Comparison of ENCODE assay signal across 25 cellular contexts in genomic region chr10:30476511-30476910, GRCh38.
"Had no signal": no experiment of that assay in that cellular context is flagged by ENCODE, and none has a peak within 500 bp of the region (broad histone marks: within the 10 kb centered on the region; RNA-seq: fewer than 3 reads in every experiment).

No MANE protein-coding gene starts in this region.

- H3K36me3 Mint-ChIP-seq: activated CD4-positive, alpha-beta memory T cell treated with anti-CD3 and anti-CD28 coated beads for 36 hours; IgD-negative memory B cell had no signal

- H3K36me3 ChIP-seq: ascending aorta, SJSA1 had no signal

- H3K27ac Mint-ChIP-seq: activated CD4-positive, alpha-beta memory T cell treated with anti-CD3 and anti-CD28 coated beads for 36 hours; activated naive CD4-positive, alpha-beta T cell treated with anti-CD3 and anti-CD28 coated beads, Interleukin-2, amount 50 U/mL, for 72 hours; activated naive CD8-positive, alpha-beta T cell treated with anti-CD3 and anti-CD28 coated beads, Interleukin-2, amount 50 U/mL, for 24 hours; IgD-negative memory B cell; T-helper 1 cell treated with Interleukin-12 subunit alpha and Interleukin-12 subunit beta and Interleukin-4 antibody, amounts not matched to agents 30 μg/mL and 1 μg/mL, for 36 hours; WTC11 had no signal

- H3K9me3 ChIP-seq: ascending aorta, body of pancreas, SJSA1 had no signal

- H3K9me3 Mint-ChIP-seq: activated T-cell treated with anti-CD3 and anti-CD28 coated beads, Interleukin-2, amount 50 U/mL, for 4 hours had no signal

- H3K27ac ChIP-seq: ascending aorta, body of pancreas, SJSA1 had no signal

- H3K4me3 ChIP-seq: ascending aorta, body of pancreas, SJSA1 had no signal

- H3K4me1 ChIP-seq: ascending aorta, body of pancreas, SJSA1 had no signal

- H3K4me3 Mint-ChIP-seq: activated CD4-positive, alpha-beta memory T cell treated with anti-CD3 and anti-CD28 coated beads for 36 hours; activated naive CD8-positive, alpha-beta T cell treated with anti-CD3 and anti-CD28 coated beads, Interleukin-2, amount 50 U/mL, for 24 hours; activated T-cell treated with anti-CD3 and anti-CD28 coated beads, Interleukin-2, amount 50 U/mL, for 4 hours; IgD-negative memory B cell; T-helper 1 cell treated with Interleukin-12 subunit alpha and Interleukin-12 subunit beta and Interleukin-4 antibody, amounts not matched to agents 30 μg/mL and 1 μg/mL, for 36 hours; WTC11 had no signal

- DNase-seq: activated CD4-positive, alpha-beta memory T cell treated with anti-CD3 and anti-CD28 coated beads for 36 hours; activated CD4-positive, alpha-beta T cell treated with anti-CD3 and anti-CD28 coated beads for 48 hours; activated CD4-positive, CD25-positive, alpha-beta regulatory T cell treated with anti-CD3 and anti-CD28 coated beads, Interleukin-2, amount 50 U/mL, for 72 hours; activated CD8-positive, alpha-beta memory T cell treated with anti-CD3 and anti-CD28 coated beads for 24 hours; activated effector memory CD4-positive, alpha-beta T cell treated with anti-CD3 and anti-CD28 coated beads, Interleukin-2, amount 50 U/mL, for 16 hours; activated naive CD4-positive, alpha-beta T cell treated with Interleukin-2 at 50 U/mL for 16 hours; activated naive CD8-positive, alpha-beta T cell treated with anti-CD3 and anti-CD28 coated beads, Interleukin-2, amount 50 U/mL, for 24 hours; activated T-cell treated with anti-CD3 and anti-CD28 coated beads, Interleukin-2, amount 50 U/mL, for 4 hours; amniotic stem cell; body of pancreas; KG1; NCI-H146; NCI-H187 treated with DMSO at 0.1 percent for 48 hours; NCI-H2081 treated with DMSO at 0.1 percent for 48 hours; NCI-H446; NCI-H524; PC-3; SHP77 had no signal

- ATAC-seq: activated naive CD4-positive, alpha-beta T cell treated with anti-CD3 and anti-CD28 coated beads, Interleukin-2, amount 50 U/mL, for 72 hours; activated naive CD8-positive, alpha-beta T cell treated with anti-CD3 and anti-CD28 coated beads, Interleukin-2, amount 50 U/mL, for 24 hours; activated T-cell treated with anti-CD3 and anti-CD28 coated beads, Interleukin-2, amount 50 U/mL, for 4 hours; body of pancreas; PC-3; SK-N-SH treated with all-trans-retinoic acid at 6 μM for 48 hours; WTC11 had no signal

- H3K27me3 ChIP-seq: ascending aorta, body of pancreas, SJSA1 had no signal

- H3K27me3 Mint-ChIP-seq: activated CD4-positive, alpha-beta memory T cell treated with anti-CD3 and anti-CD28 coated beads for 36 hours; IgD-negative memory B cell had no signal
